Comparison of ENCODE assay signal across 10 cellular contexts in the genomic region with DNA sequence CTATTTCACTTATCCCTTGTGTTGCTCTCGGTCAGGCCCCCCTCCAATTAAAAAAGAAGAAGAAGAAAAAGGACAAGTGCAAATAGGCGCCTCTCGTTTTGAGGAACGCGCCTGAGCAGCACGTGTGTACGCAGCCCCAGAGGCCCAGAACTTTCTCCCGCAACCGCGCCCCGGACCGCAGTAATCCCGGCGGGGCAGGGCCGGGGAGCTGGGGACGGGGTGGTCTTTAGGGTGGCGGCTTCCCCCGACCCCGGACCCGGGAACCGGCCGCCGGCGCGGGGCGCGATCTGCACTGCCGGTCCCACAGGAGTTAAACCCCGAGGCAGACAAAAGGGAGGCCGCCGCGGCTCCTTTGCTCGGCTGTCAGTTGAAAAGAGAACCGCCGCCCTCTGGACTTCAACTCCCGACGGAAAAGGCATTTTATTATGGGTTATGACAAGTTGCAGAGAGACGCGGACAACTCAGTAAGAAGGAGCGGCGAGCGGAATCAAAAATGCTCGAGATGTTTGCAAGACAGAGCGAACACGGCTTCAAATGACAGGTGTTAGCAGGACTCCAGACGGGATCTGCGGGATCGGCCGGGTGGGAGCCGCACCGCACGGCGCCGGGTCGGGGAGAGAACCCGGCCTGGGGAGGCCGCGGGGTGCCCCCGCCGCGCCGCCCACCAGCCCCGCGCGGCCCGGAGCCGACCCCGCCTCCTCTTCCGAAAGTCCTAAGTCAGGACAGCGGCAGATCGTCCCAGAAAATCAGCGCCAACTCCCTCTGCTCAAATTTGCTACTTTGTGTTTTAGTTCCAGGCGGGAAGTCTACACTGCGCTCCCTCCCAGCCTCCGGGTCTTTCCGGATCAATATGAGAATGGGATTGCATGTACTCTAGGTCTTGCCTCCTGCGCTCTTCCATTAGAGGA.
DNase-seq lines count a peak whose midpoint lies in the region; ATAC-seq, FAIRE-seq and TF ChIP-seq lines count a peak whose summit lies in the region.
"Had no signal": no experiment of that assay in that cellular context is flagged by ENCODE, and none has a peak within 500 bp of the region (broad histone marks: within the 10 kb centered on the region; RNA-seq: fewer than 3 reads in every experiment).

No MANE protein-coding gene starts in this region.

- no peak for TF ChIP-seq CTCF in astrocyte (IDR thresholded peaks at IDR 0.05; ENCODE audit: insufficient read depth, low read depth, low read length)

- H2AFZ ChIP-seq in astrocyte (ENCODE audit: low read depth, low read length): peak overlapping the region; percentile 54

- peaks cover 7% of the 10 kb centered on the region for H3K4me1 Mint-ChIP-seq in astrocyte (ENCODE audit: low read depth, unreplicated experiment)

- no peaks in the 10 kb centered on the region for H3K36me3 Mint-ChIP-seq in astrocyte (ENCODE audit: low read depth, unreplicated experiment)

- H4K20me1 ChIP-seq in astrocyte (ENCODE audit: insufficient read depth, low read length): no peaks in the 10 kb centered on the region

- peak overlapping the region; percentile 83 for H3K4me2 ChIP-seq in astrocyte (ENCODE audit: low read length)

- H3K9me3 ChIP-seq in astrocyte (ENCODE audit: insufficient read depth, low read depth, low read length) (peaks cover 3% of the 10 kb centered on the region), iPS-20b (ENCODE audit: insufficient read depth, low read depth, low read length) (no peaks in the 10 kb centered on the region)
- H3K9me3 ChIP-seq: neutrophil had no signal

- no peak for ATAC-seq in GM18519 (IDR thresholded peaks at IDR 0.05; ENCODE audit: low FRiP score, unreplicated experiment)
- ATAC-seq in GM19395 (IDR thresholded peaks at IDR 0.05; ENCODE audit: unreplicated experiment): no peak

- peaks cover 1% of the 10 kb centered on the region for H3K9me3 Mint-ChIP-seq in astrocyte (ENCODE audit: unreplicated experiment)

- no peak overlapping the region for H3K27ac Mint-ChIP-seq in astrocyte (ENCODE audit: unreplicated experiment)

- H3K27me3 ChIP-seq in H7 (ENCODE audit: control insufficient read depth, insufficient read depth, low read length) (peaks cover 99% of the 10 kb centered on the region), astrocyte (ENCODE audit: insufficient read depth, low read length) (peaks cover 83% of the 10 kb centered on the region), iPS-20b (ENCODE audit: insufficient read depth, low read length) (peaks cover 100% of the 10 kb centered on the region)

- H3K4me1 ChIP-seq in astrocyte (ENCODE audit: insufficient read depth, low read length) (peaks cover 12% of the 10 kb centered on the region), iPS-20b (ENCODE audit: insufficient read depth, low read length) (peaks cover 3% of the 10 kb centered on the region; the same call in 1 of the 2 replicates)

- H3K4me3 ChIP-seq in H7 (ENCODE audit: insufficient read depth, low read depth, low read length) (no peak overlapping the region), astrocyte (ENCODE audit: insufficient read depth, low read depth, low read length) (peak overlapping the region; percentile 38), iPS-20b (ENCODE audit: low read length) (peak overlapping the region; percentile 30; the same call in 1 of the 2 replicates), skeletal muscle cell (ENCODE audit: low read depth, low read length) (peak overlapping the region; percentile 27)

- H3K9ac ChIP-seq in astrocyte (ENCODE audit: low read length) (no peak overlapping the region), iPS-20b (ENCODE audit: low read depth, low read length) (no peak overlapping the region)

- H3K27me3 Mint-ChIP-seq in astrocyte (ENCODE audit: low read depth, unreplicated experiment): peaks cover 90% of the 10 kb centered on the region

- FAIRE-seq in astrocyte (lab: Jason Lieb, UNC) (no peak), frontal cortex (lab: Jason Lieb, UNC) (no peak)

- DNase-seq in H7 (peak; percentile 81), astrocyte (ENCODE audit: low read depth) (peak; percentile 1), skeletal muscle cell (ENCODE audit: low read depth) (no peak), frontal cortex (ENCODE audit: low spot score in 2 of 2) (no peak), DMS114 treated with DMSO at 0.1 percent for 48 hours (lab: John Stamatoyannopoulos, UW; ENCODE audit: unreplicated experiment) (no peak)
- DNase-seq: NCI-H2107 had no signal

- H3K36me3 ChIP-seq in H7 (replicated peaks; ENCODE audit: control insufficient read depth, insufficient read depth, low read length) (no peaks in the 10 kb centered on the region), astrocyte (ENCODE audit: insufficient read depth, low read length) (no peaks in the 10 kb centered on the region), iPS-20b (ENCODE audit: insufficient read depth, low read depth, low read length) (no peaks in the 10 kb centered on the region)
- H3K36me3 ChIP-seq: neutrophil had no signal

- H3K4me3 Mint-ChIP-seq in astrocyte (ENCODE audit: unreplicated experiment): no peak overlapping the region

- H3K79me2 ChIP-seq in astrocyte (ENCODE audit: insufficient read depth, low read length): no peaks in the 10 kb centered on the region

- H3K27ac ChIP-seq in astrocyte (ENCODE audit: low read depth, low read length): no peak overlapping the region
- no peak overlapping the region for H3K27ac ChIP-seq in iPS-20b (ENCODE audit: low read length)
- H3K27ac ChIP-seq: neutrophil had no signal

Comparison
In these comparisons a context has a peak if more than half of its experiments do, and no peak if none do; other contexts are left out.
1. DNase-seq: peak in H7 (single experiment) and astrocyte (single experiment); none in skeletal muscle cell (single experiment), frontal cortex (0 of 2) and DMS114 treated with DMSO at 0.1 percent for 48 hours (single experiment).